1 cellular context compared by ENCODE assay signal in the genomic region with DNA sequence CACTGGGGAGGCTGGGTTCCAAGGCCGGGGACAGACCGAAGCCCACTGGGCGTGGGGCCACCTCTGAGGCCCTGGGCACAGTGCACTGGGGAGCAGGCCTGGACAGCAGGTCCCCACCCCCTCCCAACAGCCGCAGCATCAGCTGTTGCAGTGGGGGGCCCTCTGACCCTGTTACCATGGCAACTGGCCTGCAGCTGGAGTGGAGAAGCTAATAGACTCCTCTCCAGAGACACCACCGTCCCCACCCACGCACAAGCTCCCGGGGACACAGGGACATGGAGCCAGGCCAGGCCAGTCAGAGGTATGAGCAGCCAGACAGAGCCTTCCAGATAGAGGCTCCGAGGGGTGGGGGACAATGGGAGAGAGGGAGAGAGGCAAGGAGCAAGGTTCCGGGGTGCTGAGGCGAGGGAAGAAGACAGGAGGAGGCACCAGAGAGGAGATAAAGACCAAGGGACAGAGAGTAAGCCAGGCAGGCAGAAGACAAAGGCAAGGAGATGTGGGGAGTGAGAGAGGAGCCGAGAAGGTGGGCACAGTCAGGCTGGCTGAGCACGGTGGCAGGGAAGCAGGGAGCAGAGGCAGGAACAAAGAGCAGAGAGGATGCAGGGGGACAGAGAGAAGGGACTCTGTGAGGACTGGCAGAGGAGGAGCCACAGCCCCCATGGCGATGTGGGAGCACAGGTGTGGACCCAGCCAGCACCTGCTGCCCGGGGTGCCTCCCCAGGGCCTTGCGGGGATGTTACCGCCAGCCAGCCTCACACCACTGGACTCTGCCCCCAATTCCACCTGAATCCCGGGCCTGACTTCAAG.
A peak's percentile ranks its signal among the peaks of the same experiment; 100 is the strongest.
TF ChIP-seq lines count a peak whose summit lies in the region.

No MANE protein-coding gene starts in this region.

TF ChIP-seq in K562, 482 proteins besides CTCF, POLR2A, EP300 and RAD21 (continued from another document and continues in another):
- TF ChIP-seq NKRF (IDR thresholded peaks at IDR 0.05; ENCODE audit: borderline replicate concordance): no peak
- TF ChIP-seq HDAC2 (IDR thresholded peaks at IDR 0.05): no peak
- TF ChIP-seq ELF1 (tag; IDR thresholded peaks at IDR 0.05): no peak
- no peak for TF ChIP-seq POLR3G (IDR thresholded peaks at IDR 0.05; ENCODE audit: extremely low read depth, insufficient read length, insufficient replicate concordance)
- TF ChIP-seq, protein P1, sequence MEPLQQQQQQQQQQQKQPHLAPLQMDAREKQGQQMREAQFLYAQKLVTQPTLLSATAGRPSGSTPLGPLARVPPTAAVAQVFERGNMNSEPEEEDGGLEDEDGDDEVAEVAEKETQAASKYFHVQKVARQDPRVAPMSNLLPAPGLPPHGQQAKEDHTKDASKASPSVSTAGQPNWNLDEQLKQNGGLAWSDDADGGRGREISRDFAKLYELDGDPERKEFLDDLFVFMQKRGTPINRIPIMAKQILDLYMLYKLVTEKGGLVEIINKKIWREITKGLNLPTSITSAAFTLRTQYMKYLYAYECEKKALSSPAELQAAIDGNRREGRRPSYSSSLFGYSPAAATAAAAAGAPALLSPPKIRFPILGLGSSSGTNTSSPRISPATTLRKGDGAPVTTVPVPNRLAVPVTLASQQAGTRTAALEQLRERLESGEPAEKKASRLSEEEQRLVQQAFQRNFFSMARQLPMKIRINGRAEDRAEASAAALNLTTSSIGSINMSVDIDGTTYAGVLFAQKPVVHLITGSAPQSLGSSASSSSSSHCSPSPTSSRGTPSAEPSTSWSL (CRISPR knock-in tag; IDR thresholded peaks at IDR 0.05; ENCODE audit: borderline replicate concordance): no peak
- peak; percentile 98 for TF ChIP-seq RFX1 (IDR thresholded peaks at IDR 0.05)
- peak; percentile 61; the same call in 1 of the 2 replicates for TF ChIP-seq BMI1 (IDR thresholded peaks at IDR 0.05; ENCODE audit: low read length)
- TF ChIP-seq ELF2 (CRISPR knock-in tag; IDR thresholded peaks at IDR 0.05): no peak
- 0 out of 2 replicates have a peak, but pooled peaks have one; percentile 26 for TF ChIP-seq EHMT2 (IDR thresholded peaks at IDR 0.05)
- TF ChIP-seq SMARCE1 (IDR thresholded peaks at IDR 0.05): no peak
- TF ChIP-seq DACH1 (IDR thresholded peaks at IDR 0.05; ENCODE audit: partially characterized antibody): peak; percentile 89
- TF ChIP-seq CCAR2 (IDR thresholded peaks at IDR 0.05; ENCODE audit: low read depth, low read length): no peak
- no peak for TF ChIP-seq ZC3H4 (CRISPR knock-in tag; IDR thresholded peaks at IDR 0.05; ENCODE audit: borderline replicate concordance)
- TF ChIP-seq ZNF77 (CRISPR knock-in tag; IDR thresholded peaks at IDR 0.05): no peak
- 0 out of 4 replicates have a peak, but pooled peaks of 1 of the 2 experiments have one; percentile 25 for TF ChIP-seq MAZ (CRISPR knock-in tag; conservative IDR thresholded peaks at IDR 0.05 in 1 of 2, IDR thresholded peaks at IDR 0.05 in 1 of 2)
- TF ChIP-seq KLF1 (tag; IDR thresholded peaks at IDR 0.05): no peak
- no peak for TF ChIP-seq ZNF444 (CRISPR knock-in tag; IDR thresholded peaks at IDR 0.05)
- 0 out of 2 replicates have a peak, but pooled peaks have one; percentile 53 for TF ChIP-seq ZBTB1 (CRISPR knock-in tag; IDR thresholded peaks at IDR 0.05; ENCODE audit: borderline replicate concordance, low read depth)
- no peak for TF ChIP-seq IRF1 (CRISPR knock-in tag; IDR thresholded peaks at IDR 0.05; ENCODE audit: borderline replicate concordance)
- TF ChIP-seq, protein P2, sequence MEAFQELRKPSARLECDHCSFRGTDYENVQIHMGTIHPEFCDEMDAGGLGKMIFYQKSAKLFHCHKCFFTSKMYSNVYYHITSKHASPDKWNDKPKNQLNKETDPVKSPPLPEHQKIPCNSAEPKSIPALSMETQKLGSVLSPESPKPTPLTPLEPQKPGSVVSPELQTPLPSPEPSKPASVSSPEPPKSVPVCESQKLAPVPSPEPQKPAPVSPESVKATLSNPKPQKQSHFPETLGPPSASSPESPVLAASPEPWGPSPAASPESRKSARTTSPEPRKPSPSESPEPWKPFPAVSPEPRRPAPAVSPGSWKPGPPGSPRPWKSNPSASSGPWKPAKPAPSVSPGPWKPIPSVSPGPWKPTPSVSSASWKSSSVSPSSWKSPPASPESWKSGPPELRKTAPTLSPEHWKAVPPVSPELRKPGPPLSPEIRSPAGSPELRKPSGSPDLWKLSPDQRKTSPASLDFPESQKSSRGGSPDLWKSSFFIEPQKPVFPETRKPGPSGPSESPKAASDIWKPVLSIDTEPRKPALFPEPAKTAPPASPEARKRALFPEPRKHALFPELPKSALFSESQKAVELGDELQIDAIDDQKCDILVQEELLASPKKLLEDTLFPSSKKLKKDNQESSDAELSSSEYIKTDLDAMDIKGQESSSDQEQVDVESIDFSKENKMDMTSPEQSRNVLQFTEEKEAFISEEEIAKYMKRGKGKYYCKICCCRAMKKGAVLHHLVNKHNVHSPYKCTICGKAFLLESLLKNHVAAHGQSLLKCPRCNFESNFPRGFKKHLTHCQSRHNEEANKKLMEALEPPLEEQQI (IDR thresholded peaks at IDR 0.05): no peak
- TF ChIP-seq RBFOX2 (IDR thresholded peaks at IDR 0.05; ENCODE audit: low read depth, low read length): 0 out of 2 replicates have a peak, but pooled peaks have one; percentile 33
- TF ChIP-seq ZNF586 (CRISPR knock-in tag; conservative IDR thresholded peaks at IDR 0.05): no peak
- TF ChIP-seq, protein P3, sequence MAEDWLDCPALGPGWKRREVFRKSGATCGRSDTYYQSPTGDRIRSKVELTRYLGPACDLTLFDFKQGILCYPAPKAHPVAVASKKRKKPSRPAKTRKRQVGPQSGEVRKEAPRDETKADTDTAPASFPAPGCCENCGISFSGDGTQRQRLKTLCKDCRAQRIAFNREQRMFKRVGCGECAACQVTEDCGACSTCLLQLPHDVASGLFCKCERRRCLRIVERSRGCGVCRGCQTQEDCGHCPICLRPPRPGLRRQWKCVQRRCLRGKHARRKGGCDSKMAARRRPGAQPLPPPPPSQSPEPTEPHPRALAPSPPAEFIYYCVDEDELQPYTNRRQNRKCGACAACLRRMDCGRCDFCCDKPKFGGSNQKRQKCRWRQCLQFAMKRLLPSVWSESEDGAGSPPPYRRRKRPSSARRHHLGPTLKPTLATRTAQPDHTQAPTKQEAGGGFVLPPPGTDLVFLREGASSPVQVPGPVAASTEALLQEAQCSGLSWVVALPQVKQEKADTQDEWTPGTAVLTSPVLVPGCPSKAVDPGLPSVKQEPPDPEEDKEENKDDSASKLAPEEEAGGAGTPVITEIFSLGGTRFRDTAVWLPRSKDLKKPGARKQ (CRISPR knock-in tag; IDR thresholded peaks at IDR 0.05): no peak
- TF ChIP-seq, protein P4, sequence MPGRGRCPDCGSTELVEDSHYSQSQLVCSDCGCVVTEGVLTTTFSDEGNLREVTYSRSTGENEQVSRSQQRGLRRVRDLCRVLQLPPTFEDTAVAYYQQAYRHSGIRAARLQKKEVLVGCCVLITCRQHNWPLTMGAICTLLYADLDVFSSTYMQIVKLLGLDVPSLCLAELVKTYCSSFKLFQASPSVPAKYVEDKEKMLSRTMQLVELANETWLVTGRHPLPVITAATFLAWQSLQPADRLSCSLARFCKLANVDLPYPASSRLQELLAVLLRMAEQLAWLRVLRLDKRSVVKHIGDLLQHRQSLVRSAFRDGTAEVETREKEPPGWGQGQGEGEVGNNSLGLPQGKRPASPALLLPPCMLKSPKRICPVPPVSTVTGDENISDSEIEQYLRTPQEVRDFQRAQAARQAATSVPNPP (IDR thresholded peaks at IDR 0.05; ENCODE audit: borderline replicate concordance, insufficient read depth, insufficient read length): no peak
- TF ChIP-seq ZSCAN29 (IDR thresholded peaks at IDR 0.05): no peak
- no peak for TF ChIP-seq SRSF3 (IDR thresholded peaks at IDR 0.05; ENCODE audit: insufficient read depth, low read length)
- 0 out of 2 replicates have a peak, but pooled peaks have one; percentile 28 for TF ChIP-seq LCOR (CRISPR knock-in tag; IDR thresholded peaks at IDR 0.05)
- no peak for TF ChIP-seq CBX5 (IDR thresholded peaks at IDR 0.05; ENCODE audit: borderline replicate concordance, low read depth)
- no peak for TF ChIP-seq HLTF (IDR thresholded peaks at IDR 0.05)
- no peak for TF ChIP-seq NFATC3 (IDR thresholded peaks at IDR 0.05)
- TF ChIP-seq ZHX1 (conservative IDR thresholded peaks at IDR 0.05; ENCODE audit: low read length): no peak
- TF ChIP-seq LARP7 (IDR thresholded peaks at IDR 0.05): no peak
- no peak for TF ChIP-seq ZNF551 (CRISPR knock-in tag; IDR thresholded peaks at IDR 0.05)
- TF ChIP-seq ZSCAN32 (CRISPR knock-in tag; IDR thresholded peaks at IDR 0.05): no peak
- TF ChIP-seq NR4A1 (CRISPR knock-in tag; IDR thresholded peaks at IDR 0.05): no peak
- no peak for TF ChIP-seq NR4A1 (tag; IDR thresholded peaks at IDR 0.05)
